Comparison of ENCODE assay signal across 9 cellular contexts in the genomic region with DNA sequence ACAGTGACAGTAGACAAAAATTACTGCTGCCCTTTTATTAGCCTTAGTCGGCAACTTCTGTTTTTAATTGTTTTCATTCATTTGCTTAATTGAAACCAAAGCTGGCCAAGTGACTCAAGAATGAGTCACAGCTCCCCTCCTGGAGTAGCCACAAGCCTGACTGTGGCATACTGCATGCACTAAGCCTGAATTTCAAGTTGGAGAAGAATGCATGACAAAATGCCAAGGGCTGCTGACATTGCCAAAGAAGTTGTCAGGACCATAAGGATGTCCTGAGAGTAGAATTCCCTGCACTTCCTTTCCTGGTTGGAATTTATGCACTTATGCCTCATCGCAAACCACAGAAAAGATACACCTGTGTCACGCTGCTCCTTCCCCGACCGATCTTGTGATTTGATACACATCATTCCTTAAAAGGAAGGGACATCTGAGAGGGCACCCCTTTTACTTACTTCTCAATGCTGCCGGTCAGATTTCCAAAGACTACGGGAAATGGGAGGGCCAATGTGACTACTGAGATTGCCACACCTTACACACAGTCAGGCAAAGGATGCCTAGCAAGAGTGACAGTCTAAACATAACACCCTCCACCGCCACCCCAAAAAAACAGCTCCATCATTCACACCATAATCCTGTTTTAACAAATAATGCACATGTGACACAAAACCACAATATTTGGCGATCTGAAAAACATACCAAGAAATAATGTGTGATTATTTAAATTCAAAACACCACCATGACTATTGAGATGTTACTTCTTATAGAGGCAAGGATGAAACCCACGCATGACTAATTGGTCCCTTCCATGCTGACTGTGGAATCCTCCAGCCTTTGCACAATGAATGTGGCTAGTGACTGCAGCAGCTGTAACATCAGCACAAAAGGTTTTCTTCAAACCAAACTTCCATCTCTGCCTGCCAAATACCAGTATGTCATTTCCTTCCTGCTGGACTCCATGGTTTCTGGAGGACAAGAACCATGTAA. TPM values are rescaled to one million over a fixed set of nuclear protein-coding genes. Genes with fewer than 3 reads are reported as not detected.
A peak's percentile ranks its signal among the peaks of the same experiment; 100 is the strongest.
DNase-seq lines count a peak whose midpoint lies in the region; ATAC-seq, FAIRE-seq and TF ChIP-seq lines count a peak whose summit lies in the region.
"Had no signal": no experiment of that assay in that cellular context is flagged by ENCODE, and none has a peak within 500 bp of the region (broad histone marks: within the 10 kb centered on the region; RNA-seq: fewer than 3 reads in every experiment).

No MANE protein-coding gene starts in this region.

- peaks cover 16% of the 10 kb centered on the region for H3K4me1 Mint-ChIP-seq in type B pancreatic cell (ENCODE audit: unreplicated experiment)

- H3K4me3 ChIP-seq in SU-DHL-6 (ENCODE audit: insufficient read depth, low read length, poor library complexity, severe bottlenecking) (no peak overlapping the region), bronchial epithelial cell (ENCODE audit: low read depth, low read length) (no peak overlapping the region), left lung (peak overlapping the region in 1 of 2 donors; percentile 4)

- H4K20me1 ChIP-seq in SU-DHL-6 (ENCODE audit: low read depth, low read length), result no peaks in the 10 kb centered on the region

- H3K36me3 ChIP-seq in SU-DHL-6 (ENCODE audit: low read length) (no peaks in the 10 kb centered on the region), bronchial epithelial cell (ENCODE audit: control insufficient read depth, insufficient read depth, low read length) (no peaks in the 10 kb centered on the region), left lung (no peaks in the 10 kb centered on the region)

- peak; percentile 62 for DNase-seq in activated naive CD4-positive, alpha-beta T cell treated with Interleukin-2 at 50 U/mL for 16 hours
- no peak for DNase-seq in activated naive CD4-positive, alpha-beta T cell (lab: John Stamatoyannopoulos, UW)
- DNase-seq in bronchial epithelial cell (ENCODE audit: low read depth), result peak; percentile 97
- peak in 1 of 2 donors; percentile 61 for DNase-seq in left lung
- DNase-seq in type B pancreatic cell (ENCODE audit: extremely low spot score, unreplicated experiment), result no peak
- DNase-seq in GM12892 (ENCODE audit: insufficient read length), result no peak

- H3K9me3 Mint-ChIP-seq in type B pancreatic cell, result peaks cover 6% of the 10 kb centered on the region

- peaks cover 8 to 75% of the 10 kb centered on the region in 2 donors for H3K4me1 ChIP-seq in left lung

- no peak for TF ChIP-seq CTCF in SU-DHL-6 (IDR thresholded peaks at IDR 0.05; ENCODE audit: insufficient read depth, low read length, poor library complexity, severe bottlenecking)
- TF ChIP-seq CTCF in bronchial epithelial cell (IDR thresholded peaks at IDR 0.05; ENCODE audit: insufficient read depth, low read length, severe bottlenecking), result no peak
- TF ChIP-seq CTCF in left lung (IDR thresholded peaks at IDR 0.05), result no peak
- TF ChIP-seq CTCF in type B pancreatic cell (conservative IDR thresholded peaks at IDR 0.05), result no peak

- H3K4me2 ChIP-seq in SU-DHL-6 (ENCODE audit: low read depth, low read length, poor library complexity, severe bottlenecking), result peak overlapping the region; percentile 78

- H3K79me2 ChIP-seq in SU-DHL-6 (ENCODE audit: insufficient read depth, low read length), result no peaks in the 10 kb centered on the region

- no peak overlapping the region for H2AFZ ChIP-seq in SU-DHL-6 (ENCODE audit: low read depth, low read length, severe bottlenecking)

- H3K27ac ChIP-seq in SU-DHL-6 (ENCODE audit: low read depth, low read length), result peak overlapping the region; percentile 84; the same call in 1 of the 2 replicates
- H3K27ac ChIP-seq in left lung, result peak overlapping the region; percentile 2 to 88

- H3K9me2 ChIP-seq in SU-DHL-6 (replicated peaks; ENCODE audit: insufficient read depth, low read length), result no peaks in the 10 kb centered on the region

- peak overlapping the region; percentile 13 for H3K4me3 Mint-ChIP-seq in type B pancreatic cell

- ATAC-seq in HG03432 (IDR thresholded peaks at IDR 0.05; ENCODE audit: unreplicated experiment) (peak; percentile 35), left lung (peak; percentile 85)

- H3K9ac ChIP-seq in SU-DHL-6 (ENCODE audit: low read length), result no peak overlapping the region

- no peaks in the 10 kb centered on the region for H3K36me3 Mint-ChIP-seq in type B pancreatic cell

- no peaks in the 10 kb centered on the region for H3K27me3 ChIP-seq in SU-DHL-6 (ENCODE audit: low read length)
- peaks cover 3% of the 10 kb centered on the region for H3K27me3 ChIP-seq in bronchial epithelial cell (ENCODE audit: control insufficient read depth, insufficient read depth, low read length)
- no peaks in the 10 kb centered on the region for H3K27me3 ChIP-seq in left lung

- H3K9me3 ChIP-seq in SU-DHL-6 (ENCODE audit: insufficient read depth, low read length), result no peaks in the 10 kb centered on the region
- H3K9me3 ChIP-seq in left lung, result no peaks in the 10 kb centered on the region

- H3K27ac Mint-ChIP-seq in type B pancreatic cell, result peak overlapping the region; percentile 27

- intact Hi-C loops in left lung (cut with DNase I), result no loop called here

- FAIRE-seq in bronchial epithelial cell (lab: Jason Lieb, UNC) (peak; percentile 83), GM12892 (lab: Jason Lieb, UNC) (no peak)
- FAIRE-seq: islet of Langerhans had no signal

- H3F3A ChIP-seq in SU-DHL-6 (ENCODE audit: insufficient read depth), result peaks cover 26% of the 10 kb centered on the region

- no peaks in the 10 kb centered on the region for H3K27me3 Mint-ChIP-seq in type B pancreatic cell

- TF ChIP-seq POLR2A in GM12892 (IDR thresholded peaks at IDR 0.05; ENCODE audit: low read depth, low read length), result no peak

RNA-seq across cellular contexts. Expression of gene VAV3, which starts 28.2 kb away (rescaled TPM):
- total RNA-seq in bronchial epithelial cell (10.5 and 30.1 TPM in 2 replicates), left lung (10 to 100 TPM in 1 of 2 donors, 1 to 10 TPM in 1; 7.3 to 14.5 TPM), type B pancreatic cell (ENCODE audit: low replicate concordance) (10.0 and 12.3 TPM in 2 replicates)
- polyA plus RNA-seq in GM12892 (2012; ENCODE audit: missing spikeins), result 0.21 TPM

Comparison
In these comparisons a context has a peak if more than half of its experiments do, and no peak if none do; other contexts are left out.
1. DNase-seq: peak in activated naive CD4-positive, alpha-beta T cell treated with Interleukin-2 at 50 U/mL for 16 hours (single experiment) and bronchial epithelial cell (single experiment); none in activated naive CD4-positive, alpha-beta T cell (0 of 4), type B pancreatic cell (single experiment) and GM12892 (single experiment).